8 cellular contexts compared by ENCODE assay signal in genomic region chr1:43932786-43933385, GRCh38. TPM values are rescaled to one million over a fixed set of nuclear protein-coding genes. Genes with fewer than 3 reads are reported as not detected.
DNase-seq lines count a peak whose midpoint lies in the region; ATAC-seq and TF ChIP-seq lines count a peak whose summit lies in the region.

No MANE protein-coding gene starts in this region.

- H4K20me1 ChIP-seq in BLaER1 treated with 17β-estradiol and CSF1 and Interleukin-3, amounts not matched to agents 10 nM and 100 nM, result peaks cover 0 to 47% (median 25%) of the 10 kb centered on the region in 11 experiments; a peak in 18 of 22 replicates

- no peak for TF ChIP-seq POLR2A in NB4 (IDR thresholded peaks at IDR 0.05; ENCODE audit: extremely low read depth, insufficient read length)
- TF ChIP-seq POLR2A in erythroblast (IDR thresholded peaks at IDR 0.05; ENCODE audit: low read length), result no peak

- H3K4me1 Mint-ChIP-seq in nephron, result peaks cover 16% of the 10 kb centered on the region

- H3K9ac ChIP-seq in BLaER1 treated with 17β-estradiol and CSF1 and Interleukin-3, amounts not matched to agents 10 nM and 100 nM, result no peak overlapping the region; a peak in 1 of 22 replicates
- peak overlapping the region; percentile 28 to 64 for H3K9ac ChIP-seq in colonic mucosa (ENCODE audit: low read depth in 2 of 2, low read length in 2 of 2)

- H3K36me3 ChIP-seq in BLaER1 treated with 17β-estradiol and CSF1 and Interleukin-3, amounts not matched to agents 10 nM and 100 nM, result peaks cover 0 to 25% (median 10%) of the 10 kb centered on the region in 11 experiments; a peak in 11 of 22 replicates
- H3K36me3 ChIP-seq in colonic mucosa, result no peaks in the 10 kb centered on the region

- peaks cover 35% of the 10 kb centered on the region for H3K27me3 Mint-ChIP-seq in nephron (ENCODE audit: low read depth)

- no peak overlapping the region for H3K27ac ChIP-seq in BLaER1 treated with 17β-estradiol and CSF1 and Interleukin-3, amounts not matched to agents 10 nM and 100 nM
- no peak overlapping the region for H3K27ac ChIP-seq in colonic mucosa

- no peak overlapping the region for H3K27ac Mint-ChIP-seq in nephron

- TF ChIP-seq CTCF in NB4 (IDR thresholded peaks at IDR 0.05; ENCODE audit: low read depth, low read length), result no peak
- no peak for TF ChIP-seq CTCF in colonic mucosa (IDR thresholded peaks at IDR 0.05)
- TF ChIP-seq CTCF in nephron (IDR thresholded peaks at IDR 0.05; ENCODE audit: unreplicated experiment in 3 of 3), result no peak

- intact Hi-C loops in colonic mucosa (cut with DNase I), result loop anchor here (10.0 kb wide), 2 partner anchors 112 to 398 kb away; partner anchors contain the start of gene PTPRF

- peaks cover 0 to 5% (median 0%) of the 10 kb centered on the region in 11 experiments; a peak in 1 of 22 replicates for H3K9me3 ChIP-seq in BLaER1 treated with 17β-estradiol and CSF1 and Interleukin-3, amounts not matched to agents 10 nM and 100 nM (replicated peaks in 1 of 11)
- H3K9me3 ChIP-seq in colonic mucosa, result no peaks in the 10 kb centered on the region

- peak overlapping the region; percentile 36 to 80 (median 71) for H3K4me2 ChIP-seq in BLaER1 treated with 17β-estradiol and CSF1 and Interleukin-3, amounts not matched to agents 10 nM and 100 nM

- no peaks in the 10 kb centered on the region for H3K36me3 Mint-ChIP-seq in nephron (ENCODE audit: low read depth)

- 0 out of 20 replicates have a peak overlapping the region, but pooled peaks of 1 of the 10 experiments have one; percentile 43 for H3K4me3 ChIP-seq in BLaER1 treated with 17β-estradiol and CSF1 and Interleukin-3, amounts not matched to agents 10 nM and 100 nM
- H3K4me3 ChIP-seq in NB4 (ENCODE audit: low read depth, low read length) (no peak overlapping the region), colonic mucosa (peak overlapping the region; percentile 34)

- no peaks in the 10 kb centered on the region for H3K9me3 Mint-ChIP-seq in nephron

- H3K4me3 Mint-ChIP-seq in nephron, result peak overlapping the region; percentile 68 to 79 (median 72)

- H3K27me3 ChIP-seq in BLaER1 treated with 17β-estradiol and CSF1 and Interleukin-3, amounts not matched to agents 10 nM and 100 nM, result peaks cover 53 to 61% (median 58%) of the 10 kb centered on the region in 11 experiments
- peaks cover 5% of the 10 kb centered on the region for H3K27me3 ChIP-seq in colonic mucosa

- no peak for ATAC-seq in HG03097 (IDR thresholded peaks at IDR 0.05; ENCODE audit: low FRiP score, unreplicated experiment)

- DNase-seq in NB4 (ENCODE audit: low read depth) (peak; percentile 14), colonic mucosa (no peak), pons (ENCODE audit: low spot score) (no peak), NCI-H524 treated with DMSO at 0.1 percent for 48 hours (lab: John Stamatoyannopoulos, UW) (no peak), erythroblast (lab: John Stamatoyannopoulos, UW) (no peak)

- peaks cover 43 to 80% (median 67%) of the 10 kb centered on the region in 10 experiments for H3K4me1 ChIP-seq in BLaER1 treated with 17β-estradiol and CSF1 and Interleukin-3, amounts not matched to agents 10 nM and 100 nM
- H3K4me1 ChIP-seq in colonic mucosa, result peaks cover 18% of the 10 kb centered on the region

RNA-seq across cellular contexts. Expression of gene ARTN, which starts 0.7 kb away (rescaled TPM):
- total RNA-seq in colonic mucosa, result 1 to 10 TPM; 5.1 to 8.3 TPM

RNA-seq across cellular contexts. Expression of gene IPO13, which starts 13.9 kb away (rescaled TPM):
- total RNA-seq in colonic mucosa, result 10 to 100 TPM; 17.3 to 27.9 TPM

RNA-seq across cellular contexts. Expression of gene DPH2, which starts 36.9 kb away (rescaled TPM):
- 10 to 100 TPM; 11.5 to 43.1 TPM for total RNA-seq in colonic mucosa

RNA-seq across cellular contexts. Expression of gene ATP6V0B, which starts 41.9 kb away (rescaled TPM):
- total RNA-seq in colonic mucosa, result 100 to 1,000 TPM; 183 to 270 TPM

RNA-seq across cellular contexts. Expression of gene B4GALT2, which starts 46.1 kb away (rescaled TPM):
- 10 to 100 TPM; 26.6 to 38.5 TPM for total RNA-seq in colonic mucosa

Comparison
In these comparisons a context has a peak if more than half of its experiments do, and no peak if none do; other contexts are left out.
1. H3K9ac ChIP-seq: peak in colonic mucosa (2 of 2); none in BLaER1 treated with 17β-estradiol and CSF1 and Interleukin-3, amounts not matched to agents 10 nM and 100 nM (0 of 11).